19 cellular contexts compared by ENCODE assay signal in the genomic region with DNA sequence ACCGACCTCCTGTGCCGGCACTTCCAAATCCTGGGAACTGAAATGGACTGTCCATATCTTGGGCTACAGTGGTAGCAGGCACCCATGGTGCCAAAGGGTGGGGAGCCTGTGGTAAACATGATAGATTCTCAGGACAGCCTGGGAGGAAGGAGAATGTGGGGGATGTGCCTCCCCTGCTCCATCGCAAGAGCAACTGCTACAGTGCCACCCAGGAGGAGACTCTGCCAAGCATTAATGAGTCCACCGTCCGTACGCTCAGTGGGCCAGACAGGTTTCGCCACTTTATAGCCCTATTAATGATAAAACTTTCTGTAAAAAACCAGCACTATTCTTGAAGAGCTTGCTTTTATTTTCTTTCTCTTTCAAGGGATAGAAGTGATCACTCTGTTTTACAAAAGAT.
DNase-seq lines count a peak whose midpoint lies in the region; ATAC-seq and TF ChIP-seq lines count a peak whose summit lies in the region.
"Had no signal": no experiment of that assay in that cellular context is flagged by ENCODE, and none has a peak within 500 bp of the region (broad histone marks: within the 10 kb centered on the region; RNA-seq: fewer than 3 reads in every experiment).

No MANE protein-coding gene starts in this region.

- H3K27ac ChIP-seq in HEK293 (ENCODE audit: extremely low read depth, low read depth, low read length) = no peak overlapping the region

- H3K9me3 ChIP-seq in HEK293 (ENCODE audit: control insufficient read depth, insufficient read depth, low read depth, low read length) (no peaks in the 10 kb centered on the region), endocrine pancreas (ENCODE audit: control insufficient read depth, low read length) (no peaks in the 10 kb centered on the region)

- peaks cover 60% of the 10 kb centered on the region for H3K36me3 Mint-ChIP-seq in nephron progenitor cell (ENCODE audit: low read depth)
- H3K36me3 Mint-ChIP-seq in activated naive CD8-positive, alpha-beta T cell treated with anti-CD3 and anti-CD28 coated beads, Interleukin-2, amount 50 U/mL, for 24 hours (ENCODE audit: low read depth) = no peaks in the 10 kb centered on the region

- TF ChIP-seq RAD21 in Ishikawa (IDR thresholded peaks at IDR 0.05; ENCODE audit: low read depth) = no peak

- peak overlapping the region; percentile 46 for H3K27ac Mint-ChIP-seq in nephron progenitor cell
- no peak overlapping the region for H3K27ac Mint-ChIP-seq in activated naive CD8-positive, alpha-beta T cell treated with anti-CD3 and anti-CD28 coated beads, Interleukin-2, amount 50 U/mL, for 24 hours
- H3K27ac Mint-ChIP-seq: CD14-positive monocyte had no signal

- no peaks in the 10 kb centered on the region for H3K36me3 ChIP-seq in HEK293 (ENCODE audit: control insufficient read depth in 2 of 2, insufficient read depth in 1 of 2, low read length in 2 of 2)
- no peaks in the 10 kb centered on the region for H3K36me3 ChIP-seq in endocrine pancreas (ENCODE audit: control insufficient read depth, insufficient read depth, low read length)

- no peaks in the 10 kb centered on the region for H3K27me3 Mint-ChIP-seq in nephron progenitor cell (ENCODE audit: low read depth, poor library complexity)
- no peaks in the 10 kb centered on the region for H3K27me3 Mint-ChIP-seq in activated naive CD8-positive, alpha-beta T cell treated with anti-CD3 and anti-CD28 coated beads, Interleukin-2, amount 50 U/mL, for 24 hours

- CTCF ChIA-PET in HEK293 (lab: Yijun Ruan, JAX) = interaction anchor here (2.1 kb wide), 1 partner anchor 13 kb away, joined by 11 read pairs; no protein-coding TSS in a partner anchor

- H3K4me1 ChIP-seq in HEK293 (ENCODE audit: control insufficient read depth, insufficient read depth, low read length) = no peaks in the 10 kb centered on the region; the same call in 1 of the 2 replicates
- H3K4me1 ChIP-seq in endocrine pancreas (ENCODE audit: control insufficient read depth, insufficient read depth, low read length) = peaks cover 6% of the 10 kb centered on the region

- TF ChIP-seq CTCF in HEK293 (tag by site-specific recombination; IDR thresholded peaks at IDR 0.05) = no peak
- TF ChIP-seq CTCF in nephron progenitor cell (IDR thresholded peaks at IDR 0.05) = no peak

- peaks cover 52% of the 10 kb centered on the region for H3K4me1 Mint-ChIP-seq in nephron progenitor cell
- H3K4me1 Mint-ChIP-seq in activated naive CD8-positive, alpha-beta T cell treated with anti-CD3 and anti-CD28 coated beads, Interleukin-2, amount 50 U/mL, for 24 hours = no peaks in the 10 kb centered on the region

- TF ChIP-seq EP300 in Ishikawa (IDR thresholded peaks at IDR 0.05; ENCODE audit: borderline replicate concordance) = peak; percentile 34; the same call in 1 of the 2 replicates

- no peak for ATAC-seq in activated naive CD8-positive, alpha-beta T cell treated with anti-CD3 and anti-CD28 coated beads, Interleukin-2, amount 50 U/mL, for 24 hours

- H3K4me3 Mint-ChIP-seq in nephron progenitor cell = no peak overlapping the region
- no peak overlapping the region for H3K4me3 Mint-ChIP-seq in activated naive CD8-positive, alpha-beta T cell treated with anti-CD3 and anti-CD28 coated beads, Interleukin-2, amount 50 U/mL, for 24 hours
- H3K4me3 Mint-ChIP-seq: CD14-positive monocyte had no signal

- H3K27me3 ChIP-seq in endocrine pancreas (ENCODE audit: control insufficient read depth, insufficient read depth, low read length) = no peaks in the 10 kb centered on the region

- H3K4me3 ChIP-seq in HEK293 (ENCODE audit: low read depth, low read length) (no peak overlapping the region), endocrine pancreas (ENCODE audit: control insufficient read depth, insufficient read depth, low read length) (peak overlapping the region; percentile 51)

- H3K9ac ChIP-seq in endocrine pancreas (ENCODE audit: control insufficient read depth, insufficient read depth, low read length) = no peak overlapping the region

- peaks cover 36% of the 10 kb centered on the region for H3K9me3 Mint-ChIP-seq in nephron progenitor cell
- H3K9me3 Mint-ChIP-seq in activated naive CD8-positive, alpha-beta T cell treated with anti-CD3 and anti-CD28 coated beads, Interleukin-2, amount 50 U/mL, for 24 hours = no peaks in the 10 kb centered on the region

- DNase-seq in nephron progenitor cell (no peak), SIG-M5 treated with dmso at 0.1 percent for 504 hours (lab: John Stamatoyannopoulos, UW; ENCODE audit: unreplicated experiment) (no peak)
- DNase-seq in stimulated activated CD4-positive, alpha-beta T cell treated with anti-CD3 and anti-CD28 coated beads, Interleukin-12 subunit alpha, Interleukin-12 subunit beta, amount 100 ng/mL, for 4 hours = no peak
- no peak for DNase-seq in activated naive CD8-positive, alpha-beta T cell treated with anti-CD3 and anti-CD28 coated beads, Interleukin-2, amount 50 U/mL, for 24 hours
- DNase-seq in stimulated activated naive CD4-positive, alpha-beta T cell treated with Interleukin-2 at 50 U/mL for 16 hours (lab: John Stamatoyannopoulos, UW) = no peak
- DNase-seq: ACHN, AML-193, GF-D8, Karpas-422, NCI-H1105 treated with DMSO at 0.1 percent for 48 hours, NCI-H187 treated with DMSO at 0.1 percent for 48 hours, NCI-H2171, NCI-H446 treated with DMSO at 0.1 percent for 48 hours, NCI-H82, Right ventricle myocardium superior had no signal

- POLR2A ChIA-PET in HEK293 (lab: Yijun Ruan, JAX) = no interaction called here

TF ChIP-seq in HEK293, 187 proteins besides CTCF, POLR2A, EP300 and RAD21 (continues in another document):
- TF ChIP-seq, protein P1, sequence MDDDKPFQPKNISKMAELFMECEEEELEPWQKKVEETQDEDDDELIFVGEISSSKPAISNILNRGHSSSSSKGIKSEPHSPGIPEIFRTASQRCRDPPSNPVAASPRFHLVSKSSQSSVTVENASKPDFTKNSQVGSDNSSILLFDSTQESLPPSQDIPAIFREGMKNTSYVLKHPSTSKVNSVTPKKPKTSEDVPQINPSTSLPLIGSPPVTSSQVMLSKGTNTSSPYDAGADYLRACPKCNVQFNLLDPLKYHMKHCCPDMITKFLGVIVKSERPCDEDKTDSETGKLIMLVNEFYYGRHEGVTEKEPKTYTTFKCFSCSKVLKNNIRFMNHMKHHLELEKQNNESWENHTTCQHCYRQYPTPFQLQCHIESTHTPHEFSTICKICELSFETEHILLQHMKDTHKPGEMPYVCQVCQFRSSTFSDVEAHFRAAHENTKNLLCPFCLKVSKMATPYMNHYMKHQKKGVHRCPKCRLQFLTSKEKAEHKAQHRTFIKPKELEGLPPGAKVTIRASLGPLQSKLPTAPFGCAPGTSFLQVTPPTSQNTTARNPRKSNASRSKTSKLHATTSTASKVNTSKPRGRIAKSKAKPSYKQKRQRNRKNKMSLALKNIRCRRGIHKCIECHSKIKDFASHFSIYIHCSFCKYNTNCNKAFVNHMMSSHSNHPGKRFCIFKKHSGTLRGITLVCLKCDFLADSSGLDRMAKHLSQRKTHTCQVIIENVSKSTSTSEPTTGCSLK (tag by site-specific recombination; IDR thresholded peaks at IDR 0.05) = no peak
- TF ChIP-seq GLIS2 (tag by site-specific recombination; IDR thresholded peaks at IDR 0.05) = peak; percentile 29; the same call in 1 of the 2 replicates

TF ChIP-seq in Ishikawa, 13 proteins besides CTCF, POLR2A, EP300 and RAD21:
- 0 out of 2 replicates have a peak, but pooled peaks have one; percentile 37 for TF ChIP-seq NFIC (IDR thresholded peaks at IDR 0.05)
- TF ChIP-seq, protein P2, sequence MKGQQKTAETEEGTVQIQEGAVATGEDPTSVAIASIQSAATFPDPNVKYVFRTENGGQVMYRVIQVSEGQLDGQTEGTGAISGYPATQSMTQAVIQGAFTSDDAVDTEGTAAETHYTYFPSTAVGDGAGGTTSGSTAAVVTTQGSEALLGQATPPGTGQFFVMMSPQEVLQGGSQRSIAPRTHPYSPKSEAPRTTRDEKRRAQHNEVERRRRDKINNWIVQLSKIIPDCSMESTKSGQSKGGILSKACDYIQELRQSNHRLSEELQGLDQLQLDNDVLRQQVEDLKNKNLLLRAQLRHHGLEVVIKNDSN (IDR thresholded peaks at IDR 0.05) = no peak
